ENCODE assay signal across 13 cellular contexts in the genomic region with DNA sequence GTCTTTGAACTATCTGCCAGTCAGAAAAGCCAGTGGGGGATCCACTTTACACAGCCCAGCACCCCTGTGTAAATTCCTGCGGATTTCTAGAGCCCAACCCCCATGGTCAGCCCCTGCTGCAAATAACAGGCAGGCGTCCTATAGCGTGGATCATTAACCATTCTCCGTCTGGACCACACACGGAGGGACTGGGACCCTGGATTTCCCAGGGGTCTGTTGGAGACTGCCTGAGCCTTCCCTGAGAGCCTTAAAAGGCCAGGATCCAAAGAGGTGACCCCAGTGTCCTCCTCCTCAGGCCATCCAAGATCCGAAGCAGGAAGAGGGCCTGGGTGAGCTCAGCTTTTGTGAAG. TPM values are rescaled to one million over a fixed set of nuclear protein-coding genes. Genes with fewer than 3 reads are reported as not detected.
"Had no signal": no experiment of that assay in that cellular context is flagged by ENCODE, and none has a peak within 500 bp of the region (broad histone marks: within the 10 kb centered on the region; RNA-seq: fewer than 3 reads in every experiment).

No MANE protein-coding gene starts in this region.

- H3K27ac ChIP-seq: adrenal gland, cardiac muscle cell, hepatocyte, left lung, neutrophil, thyroid gland had no signal

- H3K4me1 Mint-ChIP-seq: activated B cell treated with CpG ODN at 0.5 μM for 24 hours; activated naive CD4-positive, alpha-beta T cell treated with anti-CD3 and anti-CD28 coated beads, Interleukin-2, amount 50 U/mL, for 24 hours; stimulated activated memory B cell treated with anti-CD40 and anti-IgM and Interleukin-4, amounts not matched to agents 10 μg/mL and 1 μg/mL and 100 μg/mL, for 72 hours had no signal

- H3K27me3 ChIP-seq: thyroid gland had no signal

- H3K36me3 ChIP-seq: adrenal gland, cardiac muscle cell, left lung, neutrophil, thyroid gland had no signal

- H3K27ac Mint-ChIP-seq: activated B cell treated with CpG ODN at 0.5 μM for 24 hours; activated CD4-positive, alpha-beta T cell treated with anti-CD3 and anti-CD28 coated beads, Interleukin-2, amount 10 ng/mL, durations not matched to agents 7 days and 5 days; activated naive CD4-positive, alpha-beta T cell treated with anti-CD3 and anti-CD28 coated beads, Interleukin-2, amount 50 U/mL, for 24 hours; activated T-cell treated with anti-CD3 and anti-CD28 coated beads, Interleukin-2, amount 50 U/mL, for 24 hours; naive thymus-derived CD8-positive, alpha-beta T cell; stimulated activated memory B cell treated with anti-CD40 and anti-IgM and Interleukin-4, amounts not matched to agents 10 μg/mL and 1 μg/mL and 100 μg/mL, for 72 hours had no signal

- H3K4me3 ChIP-seq: cardiac muscle cell, hepatocyte, left lung, thyroid gland had no signal

- H3K9me3 ChIP-seq: adrenal gland, left lung, neutrophil, thyroid gland had no signal

- H3K36me3 Mint-ChIP-seq: activated naive CD4-positive, alpha-beta T cell treated with anti-CD3 and anti-CD28 coated beads, Interleukin-2, amount 50 U/mL, for 24 hours; naive thymus-derived CD8-positive, alpha-beta T cell; stimulated activated memory B cell treated with anti-CD40 and anti-IgM and Interleukin-4, amounts not matched to agents 10 μg/mL and 1 μg/mL and 100 μg/mL, for 72 hours had no signal

- H3K4me3 Mint-ChIP-seq: activated B cell treated with CpG ODN at 0.5 μM for 24 hours; activated CD4-positive, alpha-beta T cell treated with anti-CD3 and anti-CD28 coated beads, Interleukin-2, amount 10 ng/mL, durations not matched to agents 7 days and 5 days; activated naive CD4-positive, alpha-beta T cell treated with anti-CD3 and anti-CD28 coated beads, Interleukin-2, amount 50 U/mL, for 24 hours; activated T-cell treated with anti-CD3 and anti-CD28 coated beads, Interleukin-2, amount 50 U/mL, for 24 hours; stimulated activated memory B cell treated with anti-CD40 and anti-IgM and Interleukin-4, amounts not matched to agents 10 μg/mL and 1 μg/mL and 100 μg/mL, for 72 hours had no signal

- H3K79me2 ChIP-seq: hepatocyte had no signal

- H3K9me3 Mint-ChIP-seq: activated B cell treated with CpG ODN at 0.5 μM for 24 hours; activated CD4-positive, alpha-beta T cell treated with anti-CD3 and anti-CD28 coated beads, Interleukin-2, amount 10 ng/mL, durations not matched to agents 7 days and 5 days; activated naive CD4-positive, alpha-beta T cell treated with anti-CD3 and anti-CD28 coated beads, Interleukin-2, amount 50 U/mL, for 24 hours; activated T-cell treated with anti-CD3 and anti-CD28 coated beads, Interleukin-2, amount 50 U/mL, for 24 hours; naive thymus-derived CD8-positive, alpha-beta T cell; stimulated activated memory B cell treated with anti-CD40 and anti-IgM and Interleukin-4, amounts not matched to agents 10 μg/mL and 1 μg/mL and 100 μg/mL, for 72 hours had no signal

RNA-seq across cellular contexts. Expression of a gene that starts 11.2 kb away (rescaled TPM):
- total RNA-seq: activated B cell treated with CpG ODN at 0.5 μM for 24 hours; activated CD4-positive, alpha-beta T cell treated with anti-CD3 and anti-CD28 coated beads, Interleukin-2, amount 10 ng/mL, durations not matched to agents 7 days and 5 days; naive thymus-derived CD8-positive, alpha-beta T cell; T-helper 2 cell treated with Interferon-gamma antibody and Interleukin-4, amounts not matched to agents 100 ng/mL and 5 ng/mL, for 36 hours had no signal
- polyA plus RNA-seq: naive thymus-derived CD8-positive, alpha-beta T cell had no signal
